In genomic region chr3:128794067-128794768, GRCh38 we compare ENCODE assay signal across 8 cellular contexts.
A peak's percentile ranks its signal among the peaks of the same experiment; 100 is the strongest.
DNase-seq lines count a peak whose midpoint lies in the region; ATAC-seq and TF ChIP-seq lines count a peak whose summit lies in the region.

No MANE protein-coding gene starts in this region.

- peak; percentile 27 for ATAC-seq in GM18498 (IDR thresholded peaks at IDR 0.05; ENCODE audit: unreplicated experiment)

- H3K27me3 ChIP-seq in colonic mucosa = no peaks in the 10 kb centered on the region
- H3K27me3 ChIP-seq in neural progenitor cell = no peaks in the 10 kb centered on the region

- H3K4me3 Mint-ChIP-seq in neural progenitor cell = no peak overlapping the region

- H3K27ac ChIP-seq in colonic mucosa (peak overlapping the region; percentile 21), neural progenitor cell (peak overlapping the region; percentile 3)

- peak overlapping the region; percentile 23 for H3K27ac Mint-ChIP-seq in neural progenitor cell

- H3K79me2 ChIP-seq in neural progenitor cell (ENCODE audit: low read depth) = peaks cover 58% of the 10 kb centered on the region

- no peaks in the 10 kb centered on the region for H3K9me3 Mint-ChIP-seq in neural progenitor cell

- TF ChIP-seq CTCF in colonic mucosa (IDR thresholded peaks at IDR 0.05) (no peak), neural progenitor cell (IDR thresholded peaks at IDR 0.05) (no peak)

- peaks cover 40% of the 10 kb centered on the region for H4K20me1 ChIP-seq in neural progenitor cell (ENCODE audit: low read depth)

- no peak overlapping the region for H2AFZ ChIP-seq in neural progenitor cell (replicated peaks)

- DNase-seq in NOMO-1 treated with DMSO at 0.1 percent for 48 hours (lab: John Stamatoyannopoulos, UW; ENCODE audit: unreplicated experiment) (peak; percentile 74), colonic mucosa (no peak), neural progenitor cell (ENCODE audit: low spot score) (no peak), COLO668 (lab: John Stamatoyannopoulos, UW; ENCODE audit: unreplicated experiment) (no peak), hippocampal formation (lab: John Stamatoyannopoulos, UW) (no peak), posterior vena cava (ENCODE audit: low spot score) (no peak), LoVo (ENCODE audit: low spot score) (no peak)

- H3K4me3 ChIP-seq in colonic mucosa = no peak overlapping the region
- H3K4me3 ChIP-seq in neural progenitor cell = no peak overlapping the region

- H3K9me3 ChIP-seq in colonic mucosa (no peaks in the 10 kb centered on the region), neural progenitor cell (ENCODE audit: low read depth) (no peaks in the 10 kb centered on the region)

- intact Hi-C loops in colonic mucosa (cut with DNase I) = loop anchor here (2.0 to 10.0 kb wide), 2 partner anchors 113 to 179 kb away; no protein-coding TSS in a partner anchor
- intact Hi-C loops in posterior vena cava (cut with DNase I) = loop anchor here (10.0 kb wide), 1 partner anchor 109 kb away; no protein-coding TSS in a partner anchor

- H3K9ac ChIP-seq in colonic mucosa (ENCODE audit: low read depth in 2 of 2, low read length in 2 of 2) (no peak overlapping the region), neural progenitor cell (no peak overlapping the region)

- H3K27me3 Mint-ChIP-seq in neural progenitor cell (ENCODE audit: insufficient read depth, low read depth) = peaks cover 2% of the 10 kb centered on the region

- peaks cover 12% of the 10 kb centered on the region for H3K36me3 Mint-ChIP-seq in neural progenitor cell

- H3K4me1 Mint-ChIP-seq in neural progenitor cell = peaks cover 13% of the 10 kb centered on the region

- H3F3A ChIP-seq in neural progenitor cell (ENCODE audit: low read depth) = peaks cover 17% of the 10 kb centered on the region

- H3K36me3 ChIP-seq in colonic mucosa (peaks cover 4% of the 10 kb centered on the region), neural progenitor cell (peaks cover 6% of the 10 kb centered on the region)

- H3K4me2 ChIP-seq in neural progenitor cell = no peak overlapping the region

- H3K4me1 ChIP-seq in colonic mucosa = peaks cover 6% of the 10 kb centered on the region
- no peaks in the 10 kb centered on the region for H3K4me1 ChIP-seq in neural progenitor cell
